Comparison of ENCODE assay signal across 13 cellular contexts in genomic region chr10:3333426-3333825, GRCh38.
DNase-seq lines count a peak whose midpoint lies in the region; FAIRE-seq and TF ChIP-seq lines count a peak whose summit lies in the region.
"Had no signal": no experiment of that assay in that cellular context is flagged by ENCODE, and none has a peak within 500 bp of the region (broad histone marks: within the 10 kb centered on the region; RNA-seq: fewer than 3 reads in every experiment).

No MANE protein-coding gene starts in this region.

- H3K27me3 ChIP-seq in H1 (replicated peaks in 1 of 4; ENCODE audit: control insufficient read depth in 3 of 4, extremely low read depth in 1 of 4, insufficient read depth in 3 of 4, low read length in 3 of 4) = no peaks in the 10 kb centered on the region
- H3K27me3 ChIP-seq in mesenchymal stem cell (ENCODE audit: control insufficient read depth in 1 of 2, insufficient read depth in 1 of 2, low read length in 2 of 2) = no peaks in the 10 kb centered on the region
- no peaks in the 10 kb centered on the region for H3K27me3 ChIP-seq in trophoblast cell (ENCODE audit: insufficient read depth, low read length)

- intact Hi-C loops in posterior vena cava (cut with DNase I) = no loop called here

- H2AFZ ChIP-seq in H1 (ENCODE audit: low read length) = 0 out of 2 replicates have a peak overlapping the region, but pooled peaks have one; percentile 42
- H2AFZ ChIP-seq in mesenchymal stem cell (ENCODE audit: low read depth, low read length) = no peak overlapping the region
- peak overlapping the region; percentile 50 for H2AFZ ChIP-seq in trophoblast cell (ENCODE audit: insufficient read depth, low read length, poor library complexity)

- DNase-seq in NCI-H82 (lab: John Stamatoyannopoulos, UW) = peak; percentile 28
- DNase-seq in NCI-H82 treated with DMSO at 0.1 percent for 48 hours (lab: John Stamatoyannopoulos, UW; ENCODE audit: unreplicated experiment) = no peak
- no peak for DNase-seq in H1 (ENCODE audit: low read depth in 1 of 2, low spot score in 2 of 2)
- no peak for DNase-seq in mesenchymal stem cell
- no peak for DNase-seq in trophoblast cell
- no peak for DNase-seq in NCI-H748 treated with DMSO at 0.1 percent for 48 hours (lab: John Stamatoyannopoulos, UW)
- no peak for DNase-seq in SHP77 (lab: John Stamatoyannopoulos, UW)
- DNase-seq in posterior vena cava (ENCODE audit: low spot score) = no peak
- DNase-seq: Caco-2; CD8-positive, alpha-beta T cell; GOT3 had no signal

- H2BK5ac ChIP-seq in H1 (ENCODE audit: low read depth, low read length) (no peak overlapping the region), mesenchymal stem cell (ENCODE audit: low read depth, low read length, poor library complexity, severe bottlenecking) (no peak overlapping the region), trophoblast cell (ENCODE audit: low read depth, low read length, poor library complexity) (no peak overlapping the region)

- CTCF ChIA-PET in H1 (lab: Charles Lee; ENCODE audit: partially characterized antibody) = interaction anchor here (0.6 to 2.3 kb wide), 6 partner anchors 10 to 171 kb away, joined by 3 to 7 read pairs (median 3); no protein-coding TSS in a partner anchor

- TF ChIP-seq POLR2A in H1 (IDR thresholded peaks at IDR 0.05; ENCODE audit: control extremely low read depth in 1 of 2, low read depth in 2 of 2, low read length in 2 of 2) = no peak

- H2BK12ac ChIP-seq in H1 (ENCODE audit: low read depth, low read length) = no peak overlapping the region
- H2BK12ac ChIP-seq in mesenchymal stem cell (ENCODE audit: low read length in 2 of 2) = no peak overlapping the region
- no peak overlapping the region for H2BK12ac ChIP-seq in trophoblast cell (ENCODE audit: low read length)

- H3K36me3 ChIP-seq in H1 (ENCODE audit: control insufficient read depth in 2 of 4, insufficient read depth in 4 of 4, low read length in 3 of 4) (no peaks in the 10 kb centered on the region), mesenchymal stem cell (ENCODE audit: control insufficient read depth in 1 of 2, insufficient read depth in 2 of 2, low read depth in 1 of 2, low read length in 2 of 2) (no peaks in the 10 kb centered on the region), trophoblast cell (ENCODE audit: control insufficient read depth in 1 of 2, insufficient read depth in 2 of 2, low read length in 2 of 2) (no peaks in the 10 kb centered on the region)
- H3K36me3 ChIP-seq: HAP-1 had no signal

- H3K4me1 ChIP-seq in H1 (replicated peaks in 1 of 4; ENCODE audit: control insufficient read depth in 3 of 4, insufficient read depth in 4 of 4, low read length in 3 of 4) (peaks cover 0 to 5% (median 2%) of the 10 kb centered on the region in 4 experiments; a peak in 3 of 7 replicates), mesenchymal stem cell (ENCODE audit: control insufficient read depth, insufficient read depth, low read depth, low read length) (peaks cover 15% of the 10 kb centered on the region), trophoblast cell (ENCODE audit: control insufficient read depth in 1 of 2, insufficient read depth in 2 of 2, low read length in 2 of 2) (peaks cover 0 to 4% of the 10 kb centered on the region in 2 experiments)
- H3K4me1 ChIP-seq: HAP-1 had no signal

- H4K12ac ChIP-seq in trophoblast cell (ENCODE audit: low read depth, low read length) = no peak overlapping the region

- no peak overlapping the region for H3K9ac ChIP-seq in H1 (replicated peaks in 1 of 4; ENCODE audit: extremely low read depth in 1 of 4, low read depth in 3 of 4, low read length in 3 of 4)
- no peak overlapping the region for H3K9ac ChIP-seq in mesenchymal stem cell (ENCODE audit: low read length)
- no peak overlapping the region for H3K9ac ChIP-seq in trophoblast cell (ENCODE audit: low read length)

- H3K4me3 ChIP-seq in H1 (ENCODE audit: extremely low read depth in 1 of 4, insufficient read depth in 2 of 4, low read depth in 3 of 4, low read length in 4 of 4) (no peak overlapping the region), mesenchymal stem cell (ENCODE audit: insufficient read depth in 1 of 2, low read depth in 1 of 2, low read length in 2 of 2) (no peak overlapping the region), trophoblast cell (ENCODE audit: low read depth, low read length) (no peak overlapping the region)
- H3K4me3 ChIP-seq: HAP-1 had no signal

- no peak for TF ChIP-seq CTCF in H1 (IDR thresholded peaks at IDR 0.05; ENCODE audit: control extremely low read depth in 1 of 3, insufficient read depth in 1 of 3, low read depth in 1 of 3, low read length in 3 of 3)

- no peaks in the 10 kb centered on the region for H4K20me1 ChIP-seq in H1 (replicated peaks in 1 of 2; ENCODE audit: control insufficient read depth in 1 of 2, insufficient read depth in 2 of 2, low read length in 2 of 2)

- no peak for TF ChIP-seq EP300 in H1 (IDR thresholded peaks at IDR 0.05; ENCODE audit: borderline replicate concordance in 1 of 2, low read depth in 2 of 2, low read length in 2 of 2)

- TF ChIP-seq RAD21 in H1 (IDR thresholded peaks at IDR 0.05 in 1 of 2, conservative IDR thresholded peaks at IDR 0.05 in 1 of 2; ENCODE audit: low read depth in 2 of 2, low read length in 2 of 2) = no peak

- H3K79me1 ChIP-seq in H1 (ENCODE audit: low read depth, low read length) (no peaks in the 10 kb centered on the region), mesenchymal stem cell (replicated peaks; ENCODE audit: low read length, poor library complexity, severe bottlenecking) (no peaks in the 10 kb centered on the region), trophoblast cell (ENCODE audit: low read length) (no peaks in the 10 kb centered on the region)

- H4K91ac ChIP-seq in H1 (replicated peaks; ENCODE audit: insufficient read length, low read length) = no peak overlapping the region
- H4K91ac ChIP-seq in mesenchymal stem cell (ENCODE audit: low read length) = no peak overlapping the region
- H4K91ac ChIP-seq in trophoblast cell (ENCODE audit: low read depth, low read length) = no peak overlapping the region

- H3K27ac ChIP-seq in H1 (ENCODE audit: low read depth, low read length) (no peak overlapping the region), mesenchymal stem cell (ENCODE audit: low read length, poor library complexity, severe bottlenecking) (no peak overlapping the region), trophoblast cell (ENCODE audit: low read depth, low read length) (no peak overlapping the region)
- H3K27ac ChIP-seq: 22Rv1 had no signal

- POLR2A ChIA-PET in H1 (lab: Charles Lee; ENCODE audit: partially characterized antibody) = no interaction called here

- no peak overlapping the region for H2BK120ac ChIP-seq in H1 (replicated peaks; ENCODE audit: low read depth, low read length)
- no peak overlapping the region for H2BK120ac ChIP-seq in mesenchymal stem cell (ENCODE audit: low read depth, low read length)
- H2BK120ac ChIP-seq in trophoblast cell (ENCODE audit: insufficient read depth, low read length, poor library complexity) = no peak overlapping the region

- no peak overlapping the region for H3K56ac ChIP-seq in H1 (replicated peaks; ENCODE audit: insufficient read length, low read depth, low read length)

- FAIRE-seq in H1 (lab: Jason Lieb, UNC) = no peak

- H3K23ac ChIP-seq in H1 (ENCODE audit: insufficient read length) (no peak overlapping the region), mesenchymal stem cell (ENCODE audit: low read length in 2 of 2) (no peak overlapping the region), trophoblast cell (ENCODE audit: low read length) (no peak overlapping the region)

- H4K8ac ChIP-seq in H1 (ENCODE audit: extremely low read depth, insufficient read depth, low read length) (no peak overlapping the region), mesenchymal stem cell (ENCODE audit: low read length) (no peak overlapping the region), trophoblast cell (ENCODE audit: low read depth, low read length) (peak overlapping the region; percentile 47)

- 84% methylated on average over 10 of the region's 10 CpGs; no CpG with 5 or more reads in 1 of the 2 experiments for WGBS in H1 (ENCODE audit: extremely low coverage in 1 of 2, insufficient coverage in 1 of 2, insufficient read length in 1 of 2, insufficient replicate concordance in 2 of 2, low coverage in 1 of 2, low lambda C conversion rate in 2 of 2, missing lambda C conversion rate in 1 of 2), 2 experiments
- WGBS in mesenchymal stem cell = 86% methylated on average over 10 of the region's 10 CpGs
- no CpG with 5 or more reads among the region's 10 CpGs for WGBS in trophoblast cell (ENCODE audit: extremely low coverage, insufficient coverage, insufficient read length)

- H3K79me2 ChIP-seq in H1 (ENCODE audit: control insufficient read depth in 1 of 2, insufficient read depth in 2 of 2, low read length in 2 of 2) (no peaks in the 10 kb centered on the region), trophoblast cell (ENCODE audit: control insufficient read depth, insufficient read depth, low read length, poor library complexity) (no peaks in the 10 kb centered on the region)

- H3K9me3 ChIP-seq in H1 (ENCODE audit: insufficient read depth in 2 of 2, low read depth in 1 of 2, low read length in 1 of 2) (no peaks in the 10 kb centered on the region), mesenchymal stem cell (ENCODE audit: control insufficient read depth, low read length) (no peaks in the 10 kb centered on the region), trophoblast cell (ENCODE audit: insufficient read depth, low read depth, low read length) (no peaks in the 10 kb centered on the region)
- H3K9me3 ChIP-seq: Caco-2, HAP-1 had no signal

- H3K18ac ChIP-seq in H1 (ENCODE audit: extremely low read depth, low read length) = no peak overlapping the region
- no peak overlapping the region for H3K18ac ChIP-seq in mesenchymal stem cell (ENCODE audit: low read depth in 1 of 2, low read length in 2 of 2)
- H3K18ac ChIP-seq in trophoblast cell (ENCODE audit: low read length) = no peak overlapping the region

- H2AK5ac ChIP-seq in H1 (ENCODE audit: low read depth, low read length) (no peak overlapping the region), mesenchymal stem cell (ENCODE audit: low read length, severe bottlenecking) (peak overlapping the region; percentile 68), trophoblast cell (ENCODE audit: low read length) (no peak overlapping the region)

- H3K23me2 ChIP-seq in H1 (ENCODE audit: low read depth, low read length) = no peaks in the 10 kb centered on the region

- H3K4ac ChIP-seq in H1 (replicated peaks; ENCODE audit: insufficient read length, low read depth, low read length) (no peak overlapping the region), mesenchymal stem cell (ENCODE audit: low read depth in 1 of 2, low read length in 2 of 2) (no peak overlapping the region), trophoblast cell (ENCODE audit: low read depth, low read length) (no peak overlapping the region)

- H4K5ac ChIP-seq in H1 (ENCODE audit: insufficient read length, low read depth, low read length) = no peak overlapping the region

- no peak overlapping the region for H2BK20ac ChIP-seq in H1 (ENCODE audit: low read length)

- H3K4me2 ChIP-seq in H1 (ENCODE audit: insufficient read depth in 1 of 2, low read depth in 2 of 2, low read length in 2 of 2) (no peak overlapping the region), mesenchymal stem cell (ENCODE audit: low read length, poor library complexity, severe bottlenecking) (no peak overlapping the region), trophoblast cell (ENCODE audit: low read length) (no peak overlapping the region)

- no peak overlapping the region for H2BK15ac ChIP-seq in H1 (ENCODE audit: low read length)
- no peak overlapping the region for H2BK15ac ChIP-seq in mesenchymal stem cell (ENCODE audit: low read depth, poor library complexity, severe bottlenecking)

- no peak overlapping the region for H3K14ac ChIP-seq in H1 (ENCODE audit: insufficient read length)
- peak overlapping the region in 1 of 2 experiments; percentile 18 for H3K14ac ChIP-seq in mesenchymal stem cell (ENCODE audit: low read length in 2 of 2)
- no peak overlapping the region for H3K14ac ChIP-seq in trophoblast cell (ENCODE audit: low read length)
